ENCODE assay signal across 15 cellular contexts in genomic region chr17:7327056-7327455, GRCh38. TPM values are rescaled to one million over a fixed set of nuclear protein-coding genes. Genes with fewer than 3 reads are reported as not detected.
DNase-seq lines count a peak whose midpoint lies in the region; ATAC-seq and TF ChIP-seq lines count a peak whose summit lies in the region.
"Had no signal": no experiment of that assay in that cellular context is flagged by ENCODE, and none has a peak within 500 bp of the region (broad histone marks: within the 10 kb centered on the region; RNA-seq: fewer than 3 reads in every experiment).

No MANE protein-coding gene starts in this region.

- H3K79me2 ChIP-seq in neural cell (replicated peaks; ENCODE audit: insufficient read depth, low read length) = peaks cover 9% of the 10 kb centered on the region

- no peak for TF ChIP-seq EP300 in neural cell (conservative IDR thresholded peaks at IDR 0.05; ENCODE audit: poor library complexity, severe bottlenecking)

- H3K36me3 ChIP-seq in neural cell (ENCODE audit: insufficient read depth, low read length) = no peaks in the 10 kb centered on the region

- no peaks in the 10 kb centered on the region for H3K9me3 Mint-ChIP-seq in activated T-helper 17 cell treated with anti-CD3 and anti-CD28 coated beads, Interleukin-2, amount 50 U/mL, for 72 hours
- no peaks in the 10 kb centered on the region for H3K9me3 Mint-ChIP-seq in progenitor cell of endocrine pancreas (ENCODE audit: low read depth)

- ATAC-seq in right cardiac atrium = no peak
- ATAC-seq in left ventricle myocardium superior = no peak
- no peak for ATAC-seq in activated T-helper 17 cell treated with anti-CD3 and anti-CD28 coated beads, Interleukin-2, amount 50 U/mL, for 72 hours (replicated peaks)
- ATAC-seq in HG03108 (IDR thresholded peaks at IDR 0.05; ENCODE audit: unreplicated experiment) = no peak

- H3K27me3 ChIP-seq in right cardiac atrium (ENCODE audit: control insufficient read depth, insufficient read depth) (no peaks in the 10 kb centered on the region), neural cell (ENCODE audit: insufficient read depth, low read depth, low read length) (no peaks in the 10 kb centered on the region)

- peak overlapping the region; percentile 97 for H3K27ac Mint-ChIP-seq in activated T-helper 17 cell treated with anti-CD3 and anti-CD28 coated beads, Interleukin-2, amount 50 U/mL, for 72 hours
- no peak overlapping the region for H3K27ac Mint-ChIP-seq in progenitor cell of endocrine pancreas

- H4K20me1 ChIP-seq in neural cell (ENCODE audit: insufficient read depth) = no peaks in the 10 kb centered on the region

- no peaks in the 10 kb centered on the region for H3K27me3 Mint-ChIP-seq in activated T-helper 17 cell treated with anti-CD3 and anti-CD28 coated beads, Interleukin-2, amount 50 U/mL, for 72 hours
- H3K27me3 Mint-ChIP-seq in progenitor cell of endocrine pancreas = no peaks in the 10 kb centered on the region

- H3K27ac ChIP-seq in right cardiac atrium (ENCODE audit: low read length) (no peak overlapping the region), neural cell (ENCODE audit: low read length) (no peak overlapping the region)

- no peak overlapping the region for H3K4me3 Mint-ChIP-seq in activated T-helper 17 cell treated with anti-CD3 and anti-CD28 coated beads, Interleukin-2, amount 50 U/mL, for 72 hours
- no peak overlapping the region for H3K4me3 Mint-ChIP-seq in progenitor cell of endocrine pancreas (ENCODE audit: low read depth)

- WGBS in right cardiac atrium = 87% methylated on average over 7 of the region's 7 CpGs

- H3K9me3 ChIP-seq in right cardiac atrium (ENCODE audit: control insufficient read depth, low read length) = no peaks in the 10 kb centered on the region
- H3K9me3 ChIP-seq in neural cell (ENCODE audit: low read length) = no peaks in the 10 kb centered on the region

- no peak overlapping the region for H3K9ac ChIP-seq in neural cell (ENCODE audit: low read length)

- H3K4me1 Mint-ChIP-seq in activated T-helper 17 cell treated with anti-CD3 and anti-CD28 coated beads, Interleukin-2, amount 50 U/mL, for 72 hours = peaks cover 12% of the 10 kb centered on the region
- peaks cover 11% of the 10 kb centered on the region for H3K4me1 Mint-ChIP-seq in progenitor cell of endocrine pancreas (ENCODE audit: low read depth)

- H3K9me2 ChIP-seq in neural cell (ENCODE audit: insufficient read depth, low read length) = no peaks in the 10 kb centered on the region

- no peaks in the 10 kb centered on the region for H3F3A ChIP-seq in neural cell (ENCODE audit: insufficient read depth, low read length, poor library complexity, severe bottlenecking)

- TF ChIP-seq CTCF in neural cell (IDR thresholded peaks at IDR 0.05; ENCODE audit: poor library complexity, severe bottlenecking) = no peak
- TF ChIP-seq CTCF in progenitor cell of endocrine pancreas (IDR thresholded peaks at IDR 0.05; ENCODE audit: unreplicated experiment) = no peak

- intact Hi-C loops in right cardiac atrium (cut with DNase I) = no loop called here
- intact Hi-C loops in left ventricle myocardium superior (cut with micrococcal nuclease) = no loop called here

- no peak overlapping the region for H2AFZ ChIP-seq in neural cell (ENCODE audit: low read depth, low read length)

- no peaks in the 10 kb centered on the region for H3K4me1 ChIP-seq in right cardiac atrium (ENCODE audit: control insufficient read depth, insufficient read depth, low read length)

- peak in 2 of 3 donors; percentile 14 to 29 for DNase-seq in right cardiac atrium
- no peak for DNase-seq in left ventricle myocardium superior
- no peak for DNase-seq in OCI-M2 (lab: John Stamatoyannopoulos, UW; ENCODE audit: unreplicated experiment)
- DNase-seq in progenitor cell of endocrine pancreas (ENCODE audit: low spot score, unreplicated experiment) = no peak
- DNase-seq: DMS153, HCEC 1CT, MV-4-11, NCI-H1417 treated with DMSO at 0.1 percent for 48 hours, NCI-H2029 treated with DMSO at 0.1 percent for 48 hours, NCI-H510A treated with DMSO at 0.1 percent for 48 hours, SIG-M5 had no signal

- H3K4me3 ChIP-seq in right cardiac atrium (ENCODE audit: low read length) (no peak overlapping the region), neural cell (ENCODE audit: low read length) (peak overlapping the region; percentile 92)

- no peak for TF ChIP-seq RAD21 in neural cell (conservative IDR thresholded peaks at IDR 0.05)

- H3K4me2 ChIP-seq in neural cell (ENCODE audit: low read length) = no peak overlapping the region

- peaks cover 22% of the 10 kb centered on the region for H3K36me3 Mint-ChIP-seq in activated T-helper 17 cell treated with anti-CD3 and anti-CD28 coated beads, Interleukin-2, amount 50 U/mL, for 72 hours (ENCODE audit: low read depth)
- peaks cover 4% of the 10 kb centered on the region for H3K36me3 Mint-ChIP-seq in progenitor cell of endocrine pancreas (ENCODE audit: insufficient read depth)

TF ChIP-seq in neural cell, 6 proteins besides CTCF, POLR2A, EP300 and RAD21:
- no peak for TF ChIP-seq POLR2AphosphoS5 (IDR thresholded peaks at IDR 0.05)
- no peak for TF ChIP-seq TAF1 (IDR thresholded peaks at IDR 0.05; ENCODE audit: low read depth)
- TF ChIP-seq REST (IDR thresholded peaks at IDR 0.05; ENCODE audit: borderline replicate concordance) = no peak

RNA-seq across cellular contexts. Expression of gene NEURL4, which starts 2.1 kb away (rescaled TPM):
- total RNA-seq in right cardiac atrium = 10 to 100 TPM; 28.3 to 33.4 (median 30.6) TPM
- polyA plus RNA-seq in right cardiac atrium = 23.8 TPM
- total RNA-seq in left ventricle myocardium superior = 34.7 TPM
- 10 to 100 TPM; 22.9 to 33.0 TPM for total RNA-seq in activated T-helper 17 cell treated with anti-CD3 and anti-CD28 coated beads, Interleukin-2, amount 50 U/mL, for 72 hours
- polyA plus RNA-seq in neural cell = 58.4 and 61.0 TPM in 2 replicates
- polyA minus RNA-seq in neural cell = 56.1 and 69.1 TPM in 2 replicates
- total RNA-seq in progenitor cell of endocrine pancreas = 75.2 TPM in 2 replicates

RNA-seq across cellular contexts. Expression of gene ACAP1, which starts 9.3 kb away (rescaled TPM):
- total RNA-seq in right cardiac atrium = 10 to 100 TPM; 15.0 to 26.4 (median 20.8) TPM
- 8.8 TPM for polyA plus RNA-seq in right cardiac atrium
- 17.3 TPM for total RNA-seq in left ventricle myocardium superior
- total RNA-seq in activated T-helper 17 cell treated with anti-CD3 and anti-CD28 coated beads, Interleukin-2, amount 50 U/mL, for 72 hours = 100 to 1,000 TPM; 527 to 774 TPM
- 0.66 and 9.2 TPM in 2 replicates for polyA plus RNA-seq in neural cell
- polyA minus RNA-seq in neural cell = not detected in 2 replicates
- total RNA-seq in progenitor cell of endocrine pancreas = 1.0 TPM in 1 of 2 replicates, not detected in the other
- total RNA-seq: LHCN-M2 had no signal

RNA-seq across cellular contexts. Expression of gene GPS2, which starts 11.9 kb away (rescaled TPM):
- total RNA-seq in right cardiac atrium = 10 to 100 TPM; 65.0 to 76.1 (median 65.8) TPM
- polyA plus RNA-seq in right cardiac atrium = 68.4 TPM
- 75.0 TPM for total RNA-seq in left ventricle myocardium superior
- total RNA-seq in activated T-helper 17 cell treated with anti-CD3 and anti-CD28 coated beads, Interleukin-2, amount 50 U/mL, for 72 hours = 10 to 100 TPM; 38.3 to 65.6 TPM
- 108 and 116 TPM in 2 replicates for polyA plus RNA-seq in neural cell
- polyA minus RNA-seq in neural cell = 50.1 and 59.2 TPM in 2 replicates
- total RNA-seq in progenitor cell of endocrine pancreas = 77.1 and 81.1 TPM in 2 replicates

RNA-seq across cellular contexts. Expression of gene EIF5A, which starts 19.6 kb away (rescaled TPM):
- 100 to 1,000 TPM; 259 to 311 (median 268) TPM for total RNA-seq in right cardiac atrium
- polyA plus RNA-seq in right cardiac atrium = 301 TPM
- 311 TPM for total RNA-seq in left ventricle myocardium superior
- 100 to 1,000 TPM; 429 to 978 TPM for total RNA-seq in activated T-helper 17 cell treated with anti-CD3 and anti-CD28 coated beads, Interleukin-2, amount 50 U/mL, for 72 hours
- 164 and 178 TPM in 2 replicates for polyA plus RNA-seq in neural cell
- 129 and 130 TPM in 2 replicates for polyA minus RNA-seq in neural cell
- 323 and 338 TPM in 2 replicates for total RNA-seq in progenitor cell of endocrine pancreas

RNA-seq across cellular contexts. Expression of gene KCTD11, which starts 24.9 kb away (rescaled TPM):
- total RNA-seq in right cardiac atrium (1 to 10 TPM; 4.7 to 6.7 (median 6.5) TPM), left ventricle myocardium superior (3.6 TPM), progenitor cell of endocrine pancreas (11.3 and 12.4 TPM in 2 replicates)
- polyA plus RNA-seq in right cardiac atrium (7.8 TPM), neural cell (2.8 TPM in 2 replicates)
- 10 to 100 TPM; 14.0 to 96.8 TPM for total RNA-seq in activated T-helper 17 cell treated with anti-CD3 and anti-CD28 coated beads, Interleukin-2, amount 50 U/mL, for 72 hours
- 3.7 and 4.1 TPM in 2 replicates for polyA minus RNA-seq in neural cell

Comparison
In these comparisons a context has a peak if more than half of its experiments do, and no peak if none do; other contexts are left out.
1. DNase-seq: peak in right cardiac atrium (2 of 3); none in left ventricle myocardium superior (single experiment), OCI-M2 (single experiment) and progenitor cell of endocrine pancreas (single experiment).
2. RNA of gene ACAP1, which starts 9.3 kb away (total RNA-seq): 527 to 774 TPM in activated T-helper 17 cell treated with anti-CD3 and anti-CD28 coated beads, Interleukin-2, amount 50 U/mL, for 72 hours; 15.0 to 26.4 TPM in right cardiac atrium, 17.3 TPM in left ventricle myocardium superior (single experiment) and 1.0 TPM in progenitor cell of endocrine pancreas; every median in the first group is over 10 times any median in the second.